ENCODE assay signal across 1 cellular context in genomic region chr11:118012083-118012669, GRCh38.
A peak's percentile ranks its signal among the peaks of the same experiment; 100 is the strongest.
TF ChIP-seq lines count a peak whose summit lies in the region.

No MANE protein-coding gene starts in this region.

TF ChIP-seq in GM12878, 131 proteins besides CTCF, POLR2A, EP300 and RAD21 (continued from another document):
- TF ChIP-seq ZNF687 (IDR thresholded peaks at IDR 0.05) (0 out of 2 replicates have a peak, but pooled peaks have one; percentile 23), SPI1 (IDR thresholded peaks at IDR 0.05; ENCODE audit: borderline replicate concordance, insufficient read depth, low read depth, low read length) (peak; percentile 52), DPF2 (IDR thresholded peaks at IDR 0.05) (peak; percentile 50; the same call in 1 of the 2 replicates), BCL11A (IDR thresholded peaks at IDR 0.05; ENCODE audit: low read depth, low read length) (0 out of 2 replicates have a peak, but pooled peaks have one; percentile 6), POLR2AphosphoS5 (IDR thresholded peaks at IDR 0.05; ENCODE audit: low read length) (0 out of 2 replicates have a peak, but pooled peaks have one; percentile 31), IKZF1 (conservative IDR thresholded peaks at IDR 0.05) (peak; percentile 51), IRF4 (IDR thresholded peaks at IDR 0.05; ENCODE audit: low read depth, low read length) (no peak), HCFC1 (IDR thresholded peaks at IDR 0.05; ENCODE audit: low read length) (no peak)
